Comparison of ENCODE assay signal across 29 cellular contexts in the genomic region with DNA sequence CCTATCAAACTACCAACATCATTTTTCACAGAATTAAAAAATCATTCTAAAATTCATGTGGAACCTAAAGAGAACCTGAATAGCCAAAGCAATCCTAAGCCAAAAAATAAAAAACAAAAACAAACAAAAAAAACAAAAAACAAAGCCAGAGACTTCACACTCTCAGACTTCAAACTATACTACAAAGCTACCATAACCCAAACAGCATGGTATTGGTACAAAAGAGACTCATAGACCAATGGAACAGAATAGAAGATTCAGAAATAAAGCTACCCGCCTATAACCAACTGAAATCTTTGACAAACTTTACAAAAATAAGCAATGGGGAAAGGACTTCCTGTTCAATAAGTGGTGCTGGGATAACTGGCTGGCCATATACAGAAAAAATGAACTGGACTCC.
"Had no signal": no experiment of that assay in that cellular context is flagged by ENCODE, and none has a peak within 500 bp of the region (broad histone marks: within the 10 kb centered on the region; RNA-seq: fewer than 3 reads in every experiment).

No MANE protein-coding gene starts in this region.

- H3K4me1 ChIP-seq: neural progenitor cell, parathyroid adenoma, psoas muscle, right lobe of liver, sigmoid colon, stomach, thyroid gland, tibial nerve, upper lobe of left lung, vagina had no signal

- H3K36me3 ChIP-seq: neural progenitor cell, ovary, right lobe of liver, sigmoid colon, stomach, thoracic aorta, thyroid gland, tibial nerve, upper lobe of left lung, vagina had no signal

- H3K4me2 ChIP-seq: neural progenitor cell had no signal

- H2AFZ ChIP-seq: neural progenitor cell, parathyroid adenoma had no signal

- H3K9ac ChIP-seq: neural progenitor cell, parathyroid adenoma had no signal

- DNase-seq: natural killer cell; occipital lobe; ovary; posterior cingulate gyrus; psoas muscle; right cardiac atrium; right lobe of liver; sigmoid colon; small intestine; stimulated activated CD4-positive, alpha-beta T cell treated with anti-CD3 and anti-CD28 coated beads, Interleukin-15, amount 100 ng/mL, for 24 hours; stimulated activated CD4-positive, alpha-beta T cell treated with anti-CD3 and anti-CD28 coated beads, Interleukin-2, amount 100 ng/mL, for 24 hours; stimulated activated CD4-positive, alpha-beta T cell treated with anti-CD3 and anti-CD28 coated beads, Interleukin-2, amount 100 ng/mL, for 48 hours; stimulated activated CD4-positive, alpha-beta T cell treated with anti-CD3 and anti-CD28 coated beads, Interleukin-4, amount 100 ng/mL, for 24 hours; stimulated activated naive B cell treated with anti-CD40 and anti-IgM and Interleukin-4, amounts not matched to agents 10 μg/mL and 1 μg/mL and 100 μg/mL, for 72 hours; stimulated activated naive CD4-positive, alpha-beta T cell treated with Interleukin-2 at 50 U/mL for 16 hours; stomach; thyroid gland; trophoblast cell; upper lobe of left lung had no signal

- FAIRE-seq: small intestine, urothelium cell line had no signal

- H3K27me3 ChIP-seq: neural progenitor cell, ovary, right lobe of liver, sigmoid colon, stomach, thyroid gland, tibial nerve, upper lobe of left lung, vagina had no signal

- H3K4me1 Mint-ChIP-seq: natural killer cell; nephron; neural progenitor cell; stimulated activated effector memory CD8-positive, alpha-beta T cell treated with anti-CD3 and anti-CD28 coated beads, Interleukin-12 subunit alpha, Interleukin-12 subunit beta, amount 100 ng/mL, for 72 hours; stimulated activated naive B cell treated with anti-CD40 and anti-IgM and Interleukin-4, amounts not matched to agents 10 μg/mL and 1 μg/mL and 100 μg/mL, for 72 hours had no signal

- H3K27ac ChIP-seq: neural progenitor cell, ovary, parathyroid adenoma, psoas muscle, right lobe of liver, sigmoid colon, stomach, thoracic aorta, thyroid gland, tibial nerve, upper lobe of left lung, vagina had no signal

- H3K4me3 Mint-ChIP-seq: natural killer cell; nephron; neural progenitor cell; stimulated activated effector memory CD8-positive, alpha-beta T cell treated with anti-CD3 and anti-CD28 coated beads, Interleukin-12 subunit alpha, Interleukin-12 subunit beta, amount 100 ng/mL, for 72 hours; stimulated activated naive B cell treated with anti-CD40 and anti-IgM and Interleukin-4, amounts not matched to agents 10 μg/mL and 1 μg/mL and 100 μg/mL, for 72 hours; stimulated activated naive CD8-positive, alpha-beta T cell treated with anti-CD3 and anti-CD28 coated beads, Interleukin-15, Interleukin-2, amounts not matched to agents 100 ng/mL and 50 ng/mL, for 24 hours had no signal

- H3K79me2 ChIP-seq: parathyroid adenoma had no signal

- ATAC-seq: natural killer cell; psoas muscle; right cardiac atrium; right lobe of liver; stimulated activated effector memory CD8-positive, alpha-beta T cell treated with anti-CD3 and anti-CD28 coated beads, Interleukin-12 subunit alpha, Interleukin-12 subunit beta, amount 100 ng/mL, for 72 hours; stimulated activated naive B cell treated with anti-CD40 and anti-IgM and Interleukin-4, amounts not matched to agents 10 μg/mL and 1 μg/mL and 100 μg/mL, for 72 hours had no signal

- H3K27ac Mint-ChIP-seq: natural killer cell; nephron; neural progenitor cell; progenitor cell of endocrine pancreas; stimulated activated effector memory CD8-positive, alpha-beta T cell treated with anti-CD3 and anti-CD28 coated beads, Interleukin-12 subunit alpha, Interleukin-12 subunit beta, amount 100 ng/mL, for 72 hours; stimulated activated naive B cell treated with anti-CD40 and anti-IgM and Interleukin-4, amounts not matched to agents 10 μg/mL and 1 μg/mL and 100 μg/mL, for 72 hours; stimulated activated naive CD8-positive, alpha-beta T cell treated with anti-CD3 and anti-CD28 coated beads, Interleukin-15, Interleukin-2, amounts not matched to agents 100 ng/mL and 50 ng/mL, for 24 hours had no signal

- H3K36me3 Mint-ChIP-seq: neural progenitor cell; stimulated activated effector memory CD8-positive, alpha-beta T cell treated with anti-CD3 and anti-CD28 coated beads, Interleukin-12 subunit alpha, Interleukin-12 subunit beta, amount 100 ng/mL, for 72 hours; stimulated activated naive B cell treated with anti-CD40 and anti-IgM and Interleukin-4, amounts not matched to agents 10 μg/mL and 1 μg/mL and 100 μg/mL, for 72 hours had no signal

- H3K9me3 ChIP-seq: ovary, right lobe of liver, thoracic aorta, thyroid gland, vagina had no signal

- H3K27me3 Mint-ChIP-seq: progenitor cell of endocrine pancreas; stimulated activated naive B cell treated with anti-CD40 and anti-IgM and Interleukin-4, amounts not matched to agents 10 μg/mL and 1 μg/mL and 100 μg/mL, for 72 hours; stimulated activated naive CD8-positive, alpha-beta T cell treated with anti-CD3 and anti-CD28 coated beads, Interleukin-15, Interleukin-2, amounts not matched to agents 100 ng/mL and 50 ng/mL, for 24 hours had no signal

- H3K4me3 ChIP-seq: neural progenitor cell, ovary, psoas muscle, right lobe of liver, sigmoid colon, stomach, thoracic aorta, thyroid gland, tibial nerve, upper lobe of left lung, vagina had no signal
